25 cellular contexts compared by ENCODE assay signal in genomic region chr11:90630176-90630575, GRCh38.
"Had no signal": no experiment of that assay in that cellular context is flagged by ENCODE, and none has a peak within 500 bp of the region (broad histone marks: within the 10 kb centered on the region; RNA-seq: fewer than 3 reads in every experiment).

No MANE protein-coding gene starts in this region.

- H3K9me3 ChIP-seq: left lung, lower lobe of right lung, pancreas, prostate gland, stomach, suprapubic skin, thoracic aorta, tibial artery, uterus had no signal

- H3K27ac ChIP-seq: left lung, lower lobe of right lung, pancreas, prostate gland, spleen, stomach, suprapubic skin, thoracic aorta, tibial artery, uterus had no signal

- H3K4me3 Mint-ChIP-seq: naive thymus-derived CD8-positive, alpha-beta T cell; nephron; neural crest cell; stimulated activated naive B cell treated with anti-CD40 and anti-IgM and Interleukin-4, amounts not matched to agents 10 μg/mL and 1 μg/mL and 100 μg/mL, for 72 hours; type B pancreatic cell had no signal

- H3K36me3 Mint-ChIP-seq: stimulated activated naive B cell treated with anti-CD40 and anti-IgM and Interleukin-4, amounts not matched to agents 10 μg/mL and 1 μg/mL and 100 μg/mL, for 72 hours; type B pancreatic cell had no signal

- H3K9me3 Mint-ChIP-seq: nephron, neural crest cell, type B pancreatic cell had no signal

- DNase-seq: hippocampal formation; kidney; left colon; left lung; lower lobe of right lung; mammary epithelial cell; mesenchymal stem cell; naive thymus-derived CD8-positive, alpha-beta T cell; nucleus accumbens; right cardiac atrium; small intestine; spleen; stimulated activated CD4-positive, alpha-beta T cell treated with anti-CD3 and anti-CD28 coated beads, Interleukin-4, amount 100 ng/mL, for 4 hours; stimulated activated naive B cell treated with anti-CD40 and anti-IgM and Interleukin-4, amounts not matched to agents 10 μg/mL and 1 μg/mL and 100 μg/mL, for 72 hours; stimulated activated naive CD8-positive, alpha-beta T cell treated with anti-CD3 and anti-CD28 coated beads, Interleukin-15, Interleukin-2, amounts not matched to agents 100 U/mL and 50 U/mL, for 24 hours; stomach; tibial artery; uterus had no signal

- H3K27me3 ChIP-seq: left lung, pancreas, spleen, stomach, suprapubic skin, tibial artery, uterus had no signal

- H3K4me1 Mint-ChIP-seq: naive thymus-derived CD8-positive, alpha-beta T cell; neural crest cell; stimulated activated naive B cell treated with anti-CD40 and anti-IgM and Interleukin-4, amounts not matched to agents 10 μg/mL and 1 μg/mL and 100 μg/mL, for 72 hours had no signal

- H3K4me1 ChIP-seq: left lung, lower lobe of right lung, pancreas, prostate gland, spleen, stomach, suprapubic skin, tibial artery, uterus had no signal

- H3K27ac Mint-ChIP-seq: naive thymus-derived CD8-positive, alpha-beta T cell; nephron; stimulated activated naive B cell treated with anti-CD40 and anti-IgM and Interleukin-4, amounts not matched to agents 10 μg/mL and 1 μg/mL and 100 μg/mL, for 72 hours; type B pancreatic cell had no signal

- H3K27me3 Mint-ChIP-seq: naive thymus-derived CD8-positive, alpha-beta T cell; stimulated activated naive B cell treated with anti-CD40 and anti-IgM and Interleukin-4, amounts not matched to agents 10 μg/mL and 1 μg/mL and 100 μg/mL, for 72 hours; type B pancreatic cell had no signal

- H3K36me3 ChIP-seq: left lung, lower lobe of right lung, pancreas, prostate gland, spleen, stomach, suprapubic skin, thoracic aorta, tibial artery, uterus had no signal

- H3K4me3 ChIP-seq: left lung, lower lobe of right lung, pancreas, prostate gland, spleen, stomach, suprapubic skin, thoracic aorta, tibial artery, uterus had no signal
